Comparison of ENCODE assay signal across 2 cellular contexts in genomic region chr20:62336775-62337557, GRCh38.
TF ChIP-seq lines count a peak whose summit lies in the region.

No MANE protein-coding gene starts in this region.

TF ChIP-seq in GM12891, 5 proteins besides CTCF, POLR2A, EP300 and RAD21:
- 0 out of 2 replicates have a peak, but pooled peaks have one; percentile 4 for TF ChIP-seq POU2F2 (IDR thresholded peaks at IDR 0.05; ENCODE audit: low read depth, low read length)
- TF ChIP-seq PAX5 (IDR thresholded peaks at IDR 0.05; ENCODE audit: insufficient read depth, low read length, severe bottlenecking) = no peak

TF ChIP-seq in K562, 482 proteins besides CTCF, POLR2A, EP300 and RAD21:
- TF ChIP-seq SFPQ (IDR thresholded peaks at IDR 0.05; ENCODE audit: low read depth, low read length) (no peak), ZBTB33 (CRISPR knock-in tag; IDR thresholded peaks at IDR 0.05) (peak; percentile 36; the same call in 1 of the 2 replicates), RBM22 (IDR thresholded peaks at IDR 0.05; ENCODE audit: low read depth, low read length, poor library complexity, severe bottlenecking) (peak; percentile 28), USF1 (CRISPR knock-in tag; IDR thresholded peaks at IDR 0.05) (0 out of 2 replicates have a peak, but pooled peaks have one; percentile 5), SLC30A9 (CRISPR knock-in tag; IDR thresholded peaks at IDR 0.05) (no peak), POLR2G (IDR thresholded peaks at IDR 0.05; ENCODE audit: low read depth, low read length) (peak; percentile 22; the same call in 1 of the 2 replicates), ZNF140 (CRISPR knock-in tag; IDR thresholded peaks at IDR 0.05) (no peak), ETV6 (IDR thresholded peaks at IDR 0.05; ENCODE audit: borderline replicate concordance in 1 of 2, low read depth in 2 of 2, low read length in 1 of 2) (no peak), ETV6 (CRISPR knock-in tag; IDR thresholded peaks at IDR 0.05; ENCODE audit: borderline replicate concordance) (no peak), NFIX (CRISPR knock-in tag; IDR thresholded peaks at IDR 0.05; ENCODE audit: low read depth) (no peak)
